In the genomic region with DNA sequence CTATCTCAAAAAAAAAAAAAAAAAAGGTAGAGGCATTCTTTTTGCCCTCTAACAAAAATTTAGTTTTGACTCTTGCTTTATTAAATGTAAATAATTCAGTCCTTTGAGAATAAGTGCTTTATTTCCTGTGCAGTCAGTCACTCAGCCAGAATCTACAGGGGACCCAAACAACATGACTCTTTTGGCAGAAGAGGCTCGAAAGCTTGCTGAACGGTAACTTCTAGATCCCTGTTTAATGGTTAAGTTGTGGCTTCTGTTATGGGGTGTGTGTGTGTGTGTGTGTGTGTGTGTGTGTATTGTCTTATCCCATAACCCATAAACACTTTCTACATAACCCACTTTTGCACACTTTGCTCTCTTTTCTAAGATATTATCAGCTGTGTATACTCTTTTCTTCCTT, we compare ENCODE assay signal across 27 cellular contexts. TPM values are rescaled to one million over a fixed set of nuclear protein-coding genes. Genes with fewer than 3 reads are reported as not detected.
"Had no signal": no experiment of that assay in that cellular context is flagged by ENCODE, and none has a peak within 500 bp of the region (broad histone marks: within the 10 kb centered on the region; RNA-seq: fewer than 3 reads in every experiment).

No MANE protein-coding gene starts in this region.

- H3K27me3 ChIP-seq: ascending aorta, cardiac muscle cell, neutrophil, tibial nerve had no signal

- DNase-seq: activated CD4-positive, alpha-beta memory T cell treated with anti-CD3 and anti-CD28 coated beads for 36 hours; activated CD4-positive, alpha-beta T cell treated with anti-CD3 and anti-CD28 coated beads, Interleukin-2, amount 10 ng/mL, durations not matched to agents 24 days and 14 days; activated CD4-positive, CD25-positive, alpha-beta regulatory T cell treated with anti-CD3 and anti-CD28 coated beads, Interleukin-2, amount 50 U/mL, for 72 hours; activated CD8-positive, alpha-beta memory T cell treated with anti-CD3 and anti-CD28 coated beads, Interleukin-2, amount 50 U/mL, for 4 hours; activated effector memory CD4-positive, alpha-beta T cell treated with anti-CD3 and anti-CD28 coated beads, Interleukin-2, amount 50 U/mL, for 16 hours; activated naive CD4-positive, alpha-beta T cell treated with anti-CD3 and anti-CD28 coated beads for 36 hours; activated naive CD8-positive, alpha-beta T cell treated with anti-CD3 and anti-CD28 coated beads for 36 hours; activated T-cell treated with anti-CD3 and anti-CD28 coated beads, Interleukin-2, amount 50 U/mL, for 1 hour; cerebellar nuclear complex; foreskin melanocyte; hippocampal formation; left cardiac atrium; mammary epithelial cell; naive B cell; nephron progenitor cell; stimulated activated CD4-positive, alpha-beta T cell treated with anti-CD3 and anti-CD28 coated beads, Interleukin-4, amount 100 ng/mL, for 4 hours; stimulated activated CD8-positive, alpha-beta memory T cell treated with anti-CD3 and anti-CD28 coated beads, Interleukin-4, amount 100 ng/mL, for 48 hours; stimulated activated naive CD8-positive, alpha-beta T cell treated with anti-CD3 and anti-CD28 coated beads, Interleukin-15, amount 100 ng/mL, for 72 hours; T-helper 17 cell; T1000 had no signal

- H3K27ac ChIP-seq: ascending aorta, cardiac muscle cell, neutrophil had no signal

- H3K9me3 ChIP-seq: ascending aorta, neutrophil, tibial nerve had no signal

- H3K4me3 ChIP-seq: ascending aorta, cardiac muscle cell, skin epidermis, tibial nerve had no signal

- H3K36me3 ChIP-seq: neutrophil had no signal

- H3K4me1 ChIP-seq: ascending aorta had no signal

- ATAC-seq: stimulated activated memory B cell treated with anti-CD40 and anti-IgM and Interleukin-4, amounts not matched to agents 10 μg/mL and 1 μg/mL and 100 μg/mL, for 72 hours; stimulated activated naive CD8-positive, alpha-beta T cell treated with anti-CD3 and anti-CD28 coated beads, Interleukin-15, amount 100 ng/mL, for 72 hours; T-helper 17 cell had no signal

RNA-seq across cellular contexts. Expression of a gene that starts 54.9 kb away (rescaled TPM):
- total RNA-seq: activated CD4-positive, alpha-beta memory T cell treated with anti-CD3 and anti-CD28 coated beads for 36 hours; activated CD8-positive, alpha-beta memory T cell treated with anti-CD3 and anti-CD28 coated beads for 36 hours; activated naive CD8-positive, alpha-beta T cell treated with anti-CD3 and anti-CD28 coated beads for 36 hours; T-helper 17 cell had no signal
